In genomic region chr4:7547368-7548040, GRCh38 we compare ENCODE assay signal across 11 cellular contexts.
DNase-seq lines count a peak whose midpoint lies in the region; TF ChIP-seq lines count a peak whose summit lies in the region.
"Had no signal": no experiment of that assay in that cellular context is flagged by ENCODE, and none has a peak within 500 bp of the region (broad histone marks: within the 10 kb centered on the region; RNA-seq: fewer than 3 reads in every experiment).

No MANE protein-coding gene starts in this region.

- no peaks in the 10 kb centered on the region for H3K36me3 Mint-ChIP-seq in mesothelial cell of epicardium

- peak overlapping the region; percentile 83 for H3K27ac Mint-ChIP-seq in mesothelial cell of epicardium
- H3K27ac Mint-ChIP-seq: activated CD8-positive, alpha-beta T cell treated with anti-CD3 and anti-CD28 coated beads for 36 hours had no signal

- no peak for TF ChIP-seq POLR2A in stomach (IDR thresholded peaks at IDR 0.05)

- H3K9me3 Mint-ChIP-seq in mesothelial cell of epicardium = peaks cover 6% of the 10 kb centered on the region

- no peak for TF ChIP-seq CTCF in mesothelial cell of epicardium (IDR thresholded peaks at IDR 0.05; ENCODE audit: unreplicated experiment)
- no peak for TF ChIP-seq CTCF in stomach (IDR thresholded peaks at IDR 0.05)

- peaks cover 4% of the 10 kb centered on the region for H3K27me3 Mint-ChIP-seq in mesothelial cell of epicardium (ENCODE audit: low read depth)

- peak; percentile 2 for DNase-seq in DMS153 treated with DMSO at 0.1 percent for 48 hours (lab: John Stamatoyannopoulos, UW; ENCODE audit: unreplicated experiment)
- peak; percentile 65 for DNase-seq in NCI-H2029 (lab: John Stamatoyannopoulos, UW)
- peak; percentile 4 for DNase-seq in adipocyte (ENCODE audit: low read depth)
- DNase-seq in mesothelial cell of epicardium (ENCODE audit: low spot score in 2 of 2, unreplicated experiment in 2 of 2) = no peak
- DNase-seq in amygdala (lab: John Stamatoyannopoulos, UW) = no peak
- DNase-seq in NOMO-1 treated with DMSO at 0.1 percent for 48 hours (lab: John Stamatoyannopoulos, UW; ENCODE audit: unreplicated experiment) = no peak
- no peak for DNase-seq in stomach
- DNase-seq in occipital lobe (lab: John Stamatoyannopoulos, UW) = no peak
- DNase-seq: activated CD8-positive, alpha-beta T cell treated with anti-CD3 and anti-CD28 coated beads for 36 hours; activated naive CD4-positive, alpha-beta T cell; KBM-7 had no signal

- H3K27ac ChIP-seq in stomach = no peak overlapping the region

- no peaks in the 10 kb centered on the region for H3K36me3 ChIP-seq in adipocyte (ENCODE audit: control insufficient read depth, insufficient read depth, low read length, severe bottlenecking)
- H3K36me3 ChIP-seq in stomach = no peaks in the 10 kb centered on the region

- H3K4me1 ChIP-seq in adipocyte (ENCODE audit: control insufficient read depth, insufficient read depth, low read length) (peaks cover 8% of the 10 kb centered on the region), stomach (peaks cover 0 to 13% (median 3%) of the 10 kb centered on the region in 4 donors)

- H3K27me3 ChIP-seq in adipocyte (replicated peaks; ENCODE audit: control insufficient read depth, insufficient read depth, low read length) (peaks cover 5% of the 10 kb centered on the region), stomach (no peaks in the 10 kb centered on the region)

- no peak overlapping the region for H3K4me3 Mint-ChIP-seq in mesothelial cell of epicardium
- H3K4me3 Mint-ChIP-seq: activated CD8-positive, alpha-beta T cell treated with anti-CD3 and anti-CD28 coated beads for 36 hours had no signal

- H3K9me3 ChIP-seq in adipocyte (ENCODE audit: control insufficient read depth, low read length) (peaks cover 12% of the 10 kb centered on the region), stomach (peaks cover under 1 to 14% (median 5%) of the 10 kb centered on the region in 4 donors)

- no peak for TF ChIP-seq EP300 in stomach (IDR thresholded peaks at IDR 0.05)

- intact Hi-C loops in stomach (cut with DNase I; ENCODE audit: low total_unique reads) = no loop called here

- no peak overlapping the region for H3K4me3 ChIP-seq in adipocyte (ENCODE audit: low read length)
- H3K4me3 ChIP-seq in stomach = no peak overlapping the region

- peaks cover 20% of the 10 kb centered on the region for H3K4me1 Mint-ChIP-seq in mesothelial cell of epicardium

- H3K9ac ChIP-seq in adipocyte (ENCODE audit: low read length) = no peak overlapping the region

- WGBS in stomach, 5 donors = 53 to 63% (median 60%) methylated on average over 10 of the region's 10 CpGs

Comparison
In these comparisons a context has a peak if more than half of its experiments do, and no peak if none do; other contexts are left out.
1. DNase-seq: peak in DMS153 treated with DMSO at 0.1 percent for 48 hours (single experiment), NCI-H2029 (single experiment) and adipocyte (single experiment); none in mesothelial cell of epicardium (0 of 2), amygdala (0 of 56), NOMO-1 treated with DMSO at 0.1 percent for 48 hours (single experiment), stomach (single experiment) and occipital lobe (single experiment).